1 cellular context compared by ENCODE assay signal in genomic region chrX:121546317-121546716, GRCh38.
TF ChIP-seq lines count a peak whose summit lies in the region.

No MANE protein-coding gene starts in this region.

TF ChIP-seq in GM12878, 131 proteins besides CTCF, POLR2A, EP300 and RAD21:
- TF ChIP-seq ZBTB11 (CRISPR knock-in tag; IDR thresholded peaks at IDR 0.05) (no peak), CREM (IDR thresholded peaks at IDR 0.05; ENCODE audit: low read depth) (no peak), JUNB (IDR thresholded peaks at IDR 0.05) (peak; percentile 78), NFIC (IDR thresholded peaks at IDR 0.05; ENCODE audit: low read depth, low read length) (peak; percentile 59; the same call in 1 of the 2 replicates), CHD2 (IDR thresholded peaks at IDR 0.05; ENCODE audit: borderline replicate concordance, low read depth, low read length) (no peak), E2F8 (IDR thresholded peaks at IDR 0.05; ENCODE audit: low read depth, partially characterized antibody) (no peak), ATF2 (IDR thresholded peaks at IDR 0.05; ENCODE audit: low read length) (peak; percentile 51; the same call in 1 of the 2 replicates), RUNX3 (IDR thresholded peaks at IDR 0.05; ENCODE audit: low read length) (peak; percentile 75), ZNF274 (IDR thresholded peaks at IDR 0.05; ENCODE audit: insufficient read depth, insufficient read length) (no peak), CREB1 (IDR thresholded peaks at IDR 0.05; ENCODE audit: low read depth) (no peak)
